In genomic region chr3:8328971-8329370, GRCh38 we compare ENCODE assay signal across 20 cellular contexts.
DNase-seq lines count a peak whose midpoint lies in the region; ATAC-seq and TF ChIP-seq lines count a peak whose summit lies in the region.
"Had no signal": no experiment of that assay in that cellular context is flagged by ENCODE, and none has a peak within 500 bp of the region (broad histone marks: within the 10 kb centered on the region; RNA-seq: fewer than 3 reads in every experiment).

No MANE protein-coding gene starts in this region.

- no peak overlapping the region for H3K27ac ChIP-seq in CD4-positive, alpha-beta T cell (ENCODE audit: low read depth, low read length)
- H3K27ac ChIP-seq in SK-N-SH (ENCODE audit: low read depth in 2 of 2, low read length in 1 of 2), result peak overlapping the region in 1 of 2 experiments; percentile 56; a peak in 2 of 4 replicates
- H3K27ac ChIP-seq: ascending aorta, KMS-11, Peyer's patch, sigmoid colon had no signal

- H3K79me2 ChIP-seq in SK-N-SH (ENCODE audit: insufficient read depth), result no peaks in the 10 kb centered on the region

- H3K36me3 Mint-ChIP-seq in CD4-positive, alpha-beta T cell (ENCODE audit: low read depth), result no peaks in the 10 kb centered on the region

- H3K4me2 ChIP-seq in SK-N-SH, result no peak overlapping the region
- H3K4me2 ChIP-seq: KMS-11 had no signal

- H3K27ac Mint-ChIP-seq in CD4-positive, alpha-beta T cell, result peak overlapping the region; percentile 19
- H3K27ac Mint-ChIP-seq: activated CD4-positive, alpha-beta T cell treated with anti-CD3 and anti-CD28 coated beads, Interleukin-2, amount 10 ng/mL, durations not matched to agents 24 days and 14 days; activated naive CD4-positive, alpha-beta T cell treated with anti-CD3 and anti-CD28 coated beads for 36 hours had no signal

- no peak overlapping the region for H3K4me3 Mint-ChIP-seq in CD4-positive, alpha-beta T cell
- H3K4me3 Mint-ChIP-seq: activated CD4-positive, alpha-beta T cell treated with anti-CD3 and anti-CD28 coated beads, Interleukin-2, amount 10 ng/mL, durations not matched to agents 24 days and 14 days; activated naive CD4-positive, alpha-beta T cell treated with anti-CD3 and anti-CD28 coated beads for 36 hours had no signal

- H3K36me3 ChIP-seq in SK-N-SH (replicated peaks in 1 of 2; ENCODE audit: control insufficient read depth in 1 of 2, insufficient read depth in 2 of 2, low read length in 1 of 2), result no peaks in the 10 kb centered on the region
- H3K36me3 ChIP-seq: ascending aorta, Peyer's patch, sigmoid colon had no signal

- no peaks in the 10 kb centered on the region for H3K27me3 ChIP-seq in CD4-positive, alpha-beta T cell (ENCODE audit: control insufficient read depth, insufficient read depth, low read length)
- H3K27me3 ChIP-seq in SK-N-SH (ENCODE audit: insufficient read depth), result no peaks in the 10 kb centered on the region
- H3K27me3 ChIP-seq: ascending aorta, Peyer's patch, sigmoid colon had no signal

- no peak for TF ChIP-seq EP300 in SK-N-SH (IDR thresholded peaks at IDR 0.05; ENCODE audit: borderline replicate concordance in 1 of 2, low read depth in 1 of 2, low read length in 1 of 2)

- no peaks in the 10 kb centered on the region for H4K20me1 ChIP-seq in SK-N-SH (ENCODE audit: insufficient read depth)

- no peaks in the 10 kb centered on the region for H3K9me2 ChIP-seq in SK-N-SH

- no peaks in the 10 kb centered on the region for H3K9me3 ChIP-seq in CD4-positive, alpha-beta T cell (ENCODE audit: control insufficient read depth, low read length)
- no peaks in the 10 kb centered on the region for H3K9me3 ChIP-seq in SK-N-SH
- H3K9me3 ChIP-seq: ascending aorta, mucosa of descending colon, Peyer's patch, sigmoid colon had no signal

- H2AFZ ChIP-seq in SK-N-SH (ENCODE audit: low read depth), result no peak overlapping the region

- no peaks in the 10 kb centered on the region for H3K27me3 Mint-ChIP-seq in CD4-positive, alpha-beta T cell

- H3K9ac ChIP-seq in SK-N-SH, result no peak overlapping the region
- H3K9ac ChIP-seq: KMS-11 had no signal

- peaks cover 32% of the 10 kb centered on the region for H3K4me1 Mint-ChIP-seq in CD4-positive, alpha-beta T cell (ENCODE audit: low read depth)
- H3K4me1 Mint-ChIP-seq: activated CD4-positive, alpha-beta T cell treated with anti-CD3 and anti-CD28 coated beads, Interleukin-2, amount 10 ng/mL, durations not matched to agents 24 days and 14 days had no signal

- no peak for TF ChIP-seq CTCF in CD4-positive, alpha-beta T cell (IDR thresholded peaks at IDR 0.05)
- TF ChIP-seq CTCF in SK-N-SH (IDR thresholded peaks at IDR 0.05), result no peak

- no peaks in the 10 kb centered on the region for H3F3A ChIP-seq in SK-N-SH (replicated peaks; ENCODE audit: insufficient read depth)

- no peak for TF ChIP-seq RAD21 in SK-N-SH (IDR thresholded peaks at IDR 0.05; ENCODE audit: low read length)

- peak; percentile 58 for ATAC-seq in CD4-positive, alpha-beta T cell (ENCODE audit: poor library complexity)
- no peak for ATAC-seq in HG03565 (IDR thresholded peaks at IDR 0.05; ENCODE audit: unreplicated experiment)
- ATAC-seq: left lobe of liver, mucosa of descending colon had no signal

- no peak overlapping the region for H3K4me3 ChIP-seq in SK-N-SH (ENCODE audit: low read depth in 2 of 2, low read length in 1 of 2)
- H3K4me3 ChIP-seq: ascending aorta, mucosa of descending colon, Peyer's patch, sigmoid colon had no signal

- CTCF ChIA-PET in CD4-positive, alpha-beta T cell (lab: Charles Lee), result no interaction called here
- CTCF ChIA-PET in SK-N-SH (lab: Yijun Ruan, JAX), result interaction anchor here (1.8 kb wide), 1 partner anchor 26 kb away, joined by 6 read pairs; no protein-coding TSS in a partner anchor

- no peak for DNase-seq in CD4-positive, alpha-beta T cell
- DNase-seq in NCI-H1417 treated with DMSO at 0.1 percent for 48 hours (lab: John Stamatoyannopoulos, UW) (peak; percentile 20), SK-N-SH (peak; percentile 53), left kidney (ENCODE audit: low read depth, low spot score) (peak; percentile 19), putamen (ENCODE audit: low spot score) (no peak)
- DNase-seq in activated effector memory CD4-positive, alpha-beta T cell treated with anti-CD3 and anti-CD28 coated beads, Interleukin-2, amount 50 U/mL, for 16 hours, result no peak
- DNase-seq in stimulated activated naive CD4-positive, alpha-beta T cell treated with Interleukin-2 at 50 U/mL for 16 hours (lab: John Stamatoyannopoulos, UW), result no peak
- DNase-seq: activated CD4-positive, alpha-beta T cell treated with anti-CD3 and anti-CD28 coated beads, Interleukin-2, amount 10 ng/mL, durations not matched to agents 24 days and 14 days; activated CD8-positive, alpha-beta memory T cell treated with anti-CD3 and anti-CD28 coated beads, Interleukin-2, amount 50 U/mL, for 48 hours; activated naive CD4-positive, alpha-beta T cell treated with anti-CD3 and anti-CD28 coated beads for 36 hours; Calu3; cortex of kidney; mucosa of descending colon; NCI-H1092; Peyer's patch; sigmoid colon had no signal

- intact Hi-C loops in CD4-positive, alpha-beta T cell (cut with DNase I, micrococcal nuclease), result loop anchor here (5.0 to 10.0 kb wide), 2 partner anchors 38 to 296 kb away; no protein-coding TSS in a partner anchor

- H3K9me3 Mint-ChIP-seq in CD4-positive, alpha-beta T cell, result no peaks in the 10 kb centered on the region
- H3K9me3 Mint-ChIP-seq: activated CD4-positive, alpha-beta T cell treated with anti-CD3 and anti-CD28 coated beads, Interleukin-2, amount 10 ng/mL, durations not matched to agents 24 days and 14 days; activated naive CD4-positive, alpha-beta T cell treated with anti-CD3 and anti-CD28 coated beads for 36 hours had no signal

- POLR2A ChIA-PET in CD4-positive, alpha-beta T cell (lab: Charles Lee), result interaction anchor here (0.6 kb wide), 1 partner anchor 14 kb away, joined by 3 read pairs; no protein-coding TSS in a partner anchor
- POLR2A ChIA-PET in SK-N-SH (lab: Yijun Ruan, JAX), result no interaction called here

- WGBS in SK-N-SH (ENCODE audit: low lambda C conversion rate), result 26% methylated on average over 3 of the region's 3 CpGs

- peaks cover 0 to 16% of the 10 kb centered on the region in 2 experiments; a peak in 1 of 4 replicates for H3K4me1 ChIP-seq in SK-N-SH (ENCODE audit: control insufficient read depth in 1 of 2, insufficient read depth in 2 of 2, low read depth in 1 of 2, low read length in 1 of 2)
- H3K4me1 ChIP-seq: ascending aorta, Peyer's patch, sigmoid colon had no signal

TF ChIP-seq in SK-N-SH, 30 proteins besides CTCF, POLR2A, EP300 and RAD21:
- TF ChIP-seq NRF1 (IDR thresholded peaks at IDR 0.05; ENCODE audit: low read depth, low read length) (no peak), GATA2 (CRISPR knock-in tag; IDR thresholded peaks at IDR 0.05) (peak; percentile 22; the same call in 1 of the 2 replicates)

Comparison
In these comparisons a context has a peak if more than half of its experiments do, and no peak if none do; other contexts are left out.
1. DNase-seq: peak in NCI-H1417 treated with DMSO at 0.1 percent for 48 hours (single experiment), SK-N-SH (single experiment) and left kidney (single experiment); none in CD4-positive, alpha-beta T cell (0 of 10), activated effector memory CD4-positive, alpha-beta T cell treated with anti-CD3 and anti-CD28 coated beads, Interleukin-2, amount 50 U/mL, for 16 hours (single experiment), putamen (single experiment) and stimulated activated naive CD4-positive, alpha-beta T cell treated with Interleukin-2 at 50 U/mL for 16 hours (single experiment).